1 cellular context compared by ENCODE assay signal in the genomic region with DNA sequence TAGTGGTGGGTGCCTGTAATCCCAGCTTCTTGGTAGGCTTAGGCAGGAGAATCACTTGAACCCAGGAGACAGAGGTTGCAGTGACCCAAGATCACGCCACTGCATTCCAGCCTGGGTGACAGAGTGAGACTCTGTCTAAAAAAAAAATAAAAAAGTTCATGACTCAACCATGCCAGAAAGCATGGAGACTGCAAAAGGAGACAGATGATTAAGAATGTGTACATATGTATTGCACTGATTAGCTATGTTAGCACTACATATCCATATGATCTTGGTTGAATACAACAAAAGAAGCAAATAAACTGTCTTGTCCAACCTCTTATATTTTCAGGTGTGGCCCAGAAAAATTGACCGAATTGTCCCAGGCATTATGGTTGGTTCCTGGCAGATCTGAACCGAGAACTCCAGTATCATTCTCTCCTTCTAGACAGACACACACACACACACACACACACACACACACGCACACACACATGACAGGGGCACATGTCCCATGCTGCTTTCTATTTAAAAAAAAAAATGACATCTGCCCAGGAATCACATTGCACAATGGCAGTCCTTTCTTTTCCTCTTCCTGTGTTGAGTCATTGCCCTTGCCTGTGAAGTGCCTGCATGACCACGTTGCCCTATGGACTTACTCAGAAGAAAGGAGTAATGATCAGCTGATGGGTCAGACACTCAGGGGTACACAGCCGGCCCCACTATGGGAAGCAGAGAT.
TF ChIP-seq lines count a peak whose summit lies in the region.

No MANE protein-coding gene starts in this region.

TF ChIP-seq in HepG2, 621 proteins besides CTCF, POLR2A, EP300 and RAD21 (continued from another document and continues in another):
- TF ChIP-seq, protein P1, sequence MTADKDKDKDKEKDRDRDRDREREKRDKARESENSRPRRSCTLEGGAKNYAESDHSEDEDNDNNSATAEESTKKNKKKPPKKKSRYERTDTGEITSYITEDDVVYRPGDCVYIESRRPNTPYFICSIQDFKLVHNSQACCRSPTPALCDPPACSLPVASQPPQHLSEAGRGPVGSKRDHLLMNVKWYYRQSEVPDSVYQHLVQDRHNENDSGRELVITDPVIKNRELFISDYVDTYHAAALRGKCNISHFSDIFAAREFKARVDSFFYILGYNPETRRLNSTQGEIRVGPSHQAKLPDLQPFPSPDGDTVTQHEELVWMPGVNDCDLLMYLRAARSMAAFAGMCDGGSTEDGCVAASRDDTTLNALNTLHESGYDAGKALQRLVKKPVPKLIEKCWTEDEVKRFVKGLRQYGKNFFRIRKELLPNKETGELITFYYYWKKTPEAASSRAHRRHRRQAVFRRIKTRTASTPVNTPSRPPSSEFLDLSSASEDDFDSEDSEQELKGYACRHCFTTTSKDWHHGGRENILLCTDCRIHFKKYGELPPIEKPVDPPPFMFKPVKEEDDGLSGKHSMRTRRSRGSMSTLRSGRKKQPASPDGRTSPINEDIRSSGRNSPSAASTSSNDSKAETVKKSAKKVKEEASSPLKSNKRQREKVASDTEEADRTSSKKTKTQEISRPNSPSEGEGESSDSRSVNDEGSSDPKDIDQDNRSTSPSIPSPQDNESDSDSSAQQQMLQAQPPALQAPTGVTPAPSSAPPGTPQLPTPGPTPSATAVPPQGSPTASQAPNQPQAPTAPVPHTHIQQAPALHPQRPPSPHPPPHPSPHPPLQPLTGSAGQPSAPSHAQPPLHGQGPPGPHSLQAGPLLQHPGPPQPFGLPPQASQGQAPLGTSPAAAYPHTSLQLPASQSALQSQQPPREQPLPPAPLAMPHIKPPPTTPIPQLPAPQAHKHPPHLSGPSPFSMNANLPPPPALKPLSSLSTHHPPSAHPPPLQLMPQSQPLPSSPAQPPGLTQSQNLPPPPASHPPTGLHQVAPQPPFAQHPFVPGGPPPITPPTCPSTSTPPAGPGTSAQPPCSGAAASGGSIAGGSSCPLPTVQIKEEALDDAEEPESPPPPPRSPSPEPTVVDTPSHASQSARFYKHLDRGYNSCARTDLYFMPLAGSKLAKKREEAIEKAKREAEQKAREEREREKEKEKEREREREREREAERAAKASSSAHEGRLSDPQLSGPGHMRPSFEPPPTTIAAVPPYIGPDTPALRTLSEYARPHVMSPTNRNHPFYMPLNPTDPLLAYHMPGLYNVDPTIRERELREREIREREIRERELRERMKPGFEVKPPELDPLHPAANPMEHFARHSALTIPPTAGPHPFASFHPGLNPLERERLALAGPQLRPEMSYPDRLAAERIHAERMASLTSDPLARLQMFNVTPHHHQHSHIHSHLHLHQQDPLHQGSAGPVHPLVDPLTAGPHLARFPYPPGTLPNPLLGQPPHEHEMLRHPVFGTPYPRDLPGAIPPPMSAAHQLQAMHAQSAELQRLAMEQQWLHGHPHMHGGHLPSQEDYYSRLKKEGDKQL (CRISPR knock-in tag; IDR thresholded peaks at IDR 0.05; ENCODE audit: low read depth) = no peak
- TF ChIP-seq ZNF577 (CRISPR knock-in tag; IDR thresholded peaks at IDR 0.05; ENCODE audit: borderline replicate concordance, low read depth) (no peak), CENPBD1 (CRISPR knock-in tag; IDR thresholded peaks at IDR 0.05; ENCODE audit: borderline replicate concordance, low read depth) (no peak), HINFP (CRISPR knock-in tag; IDR thresholded peaks at IDR 0.05; ENCODE audit: low read depth) (no peak), MIER3 (CRISPR knock-in tag; IDR thresholded peaks at IDR 0.05; ENCODE audit: borderline replicate concordance) (no peak), BRCA1 (CRISPR knock-in tag; IDR thresholded peaks at IDR 0.05) (no peak), MIXL1 (CRISPR knock-in tag; IDR thresholded peaks at IDR 0.05) (no peak), ZNF253 (CRISPR knock-in tag; IDR thresholded peaks at IDR 0.05; ENCODE audit: borderline replicate concordance) (no peak), TBL1XR1 (IDR thresholded peaks at IDR 0.05; ENCODE audit: borderline replicate concordance, low read length, partially characterized antibody) (no peak), ZNF337 (CRISPR knock-in tag; IDR thresholded peaks at IDR 0.05; ENCODE audit: borderline replicate concordance, low read depth) (no peak), ZFX (CRISPR knock-in tag; IDR thresholded peaks at IDR 0.05; ENCODE audit: low read depth) (no peak), PHF5A (CRISPR knock-in tag; IDR thresholded peaks at IDR 0.05; ENCODE audit: low read depth, unreplicated experiment) (no peak), ZNF772 (CRISPR knock-in tag; IDR thresholded peaks at IDR 0.05) (no peak), MYNN (CRISPR knock-in tag; IDR thresholded peaks at IDR 0.05; ENCODE audit: low read depth) (no peak), NR2C2 (CRISPR knock-in tag; IDR thresholded peaks at IDR 0.05; ENCODE audit: borderline replicate concordance) (peak; percentile 53; the same call in 1 of the 2 replicates), ZNF205 (CRISPR knock-in tag; IDR thresholded peaks at IDR 0.05) (no peak), PLRG1 (conservative IDR thresholded peaks at IDR 0.05) (no peak), ZNF710 (CRISPR knock-in tag; IDR thresholded peaks at IDR 0.05; ENCODE audit: borderline replicate concordance) (no peak), MBNL3 (CRISPR knock-in tag; conservative IDR thresholded peaks at IDR 0.05) (no peak), ZNF512 (CRISPR knock-in tag; IDR thresholded peaks at IDR 0.05) (no peak), KMT2B (CRISPR knock-in tag; IDR thresholded peaks at IDR 0.05) (no peak), NRL (CRISPR knock-in tag; IDR thresholded peaks at IDR 0.05; ENCODE audit: borderline replicate concordance) (no peak), ZNF282 (IDR thresholded peaks at IDR 0.05; ENCODE audit: partially characterized antibody) (no peak), MIER2 (CRISPR knock-in tag; IDR thresholded peaks at IDR 0.05) (no peak), SSRP1 (CRISPR knock-in tag; IDR thresholded peaks at IDR 0.05) (no peak), FOXM1 (CRISPR knock-in tag; IDR thresholded peaks at IDR 0.05) (no peak), HDAC6 (IDR thresholded peaks at IDR 0.05; ENCODE audit: low read depth, low read length) (no peak), CEBPB (IDR thresholded peaks at IDR 0.05; ENCODE audit: borderline replicate concordance, low read depth, low read length) (peak; percentile 93), MAFG (CRISPR knock-in tag; IDR thresholded peaks at IDR 0.05) (no peak), SMARCC2 (IDR thresholded peaks at IDR 0.05) (no peak), TFDP1 (CRISPR knock-in tag; IDR thresholded peaks at IDR 0.05; ENCODE audit: borderline replicate concordance) (no peak), ZNF136 (CRISPR knock-in tag; IDR thresholded peaks at IDR 0.05; ENCODE audit: low read depth) (no peak), SIX4 (CRISPR knock-in tag; IDR thresholded peaks at IDR 0.05) (no peak), HNRNPH1 (optimal IDR thresholded peaks at IDR 0.05; ENCODE audit: low read depth, low read length) (no peak), TAF1 (CRISPR knock-in tag; IDR thresholded peaks at IDR 0.05) (no peak), JUN (CRISPR knock-in tag; IDR thresholded peaks at IDR 0.05) (peak; percentile 64; the same call in 1 of the 2 replicates), RBM22 (optimal IDR thresholded peaks at IDR 0.05; ENCODE audit: low read length) (no peak), ARHGAP35 (CRISPR knock-in tag; IDR thresholded peaks at IDR 0.05; ENCODE audit: borderline replicate concordance) (no peak)
- TF ChIP-seq, protein P2, sequence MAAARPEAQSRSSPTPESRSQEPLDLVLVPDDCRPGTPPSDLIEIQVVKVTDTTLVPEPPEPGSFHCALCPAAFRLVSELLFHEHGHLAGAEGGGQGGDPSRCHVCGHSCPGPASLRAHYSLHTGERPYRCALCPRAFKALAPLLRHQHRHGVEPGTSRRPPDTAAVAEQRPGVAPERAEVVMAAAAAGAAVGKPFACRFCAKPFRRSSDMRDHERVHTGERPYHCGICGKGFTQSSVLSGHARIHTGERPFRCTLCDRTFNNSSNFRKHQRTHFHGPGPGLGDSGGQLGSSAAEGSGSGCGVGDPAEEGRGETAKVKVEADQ (CRISPR knock-in tag; IDR thresholded peaks at IDR 0.05; ENCODE audit: borderline replicate concordance) = no peak
- TF ChIP-seq, protein P3, sequence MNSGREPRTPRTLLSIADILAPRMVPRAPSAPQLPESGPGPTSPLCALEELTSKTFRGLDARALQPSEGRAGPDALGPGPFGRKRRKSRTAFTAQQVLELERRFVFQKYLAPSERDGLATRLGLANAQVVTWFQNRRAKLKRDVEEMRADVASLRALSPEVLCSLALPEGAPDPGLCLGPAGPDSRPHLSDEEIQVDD (CRISPR knock-in tag; IDR thresholded peaks at IDR 0.05; ENCODE audit: borderline replicate concordance) = no peak
- TF ChIP-seq, protein P4, sequence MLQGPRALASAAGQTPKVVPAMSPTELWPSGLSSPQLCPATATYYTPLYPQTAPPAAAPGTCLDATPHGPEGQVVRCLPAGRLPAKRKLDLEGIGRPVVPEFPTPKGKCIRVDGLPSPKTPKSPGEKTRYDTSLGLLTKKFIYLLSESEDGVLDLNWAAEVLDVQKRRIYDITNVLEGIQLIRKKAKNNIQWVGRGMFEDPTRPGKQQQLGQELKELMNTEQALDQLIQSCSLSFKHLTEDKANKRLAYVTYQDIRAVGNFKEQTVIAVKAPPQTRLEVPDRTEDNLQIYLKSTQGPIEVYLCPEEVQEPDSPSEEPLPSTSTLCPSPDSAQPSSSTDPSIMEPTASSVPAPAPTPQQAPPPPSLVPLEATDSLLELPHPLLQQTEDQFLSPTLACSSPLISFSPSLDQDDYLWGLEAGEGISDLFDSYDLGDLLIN (CRISPR knock-in tag; IDR thresholded peaks at IDR 0.05; ENCODE audit: borderline replicate concordance) = no peak
- TF ChIP-seq, protein P5, sequence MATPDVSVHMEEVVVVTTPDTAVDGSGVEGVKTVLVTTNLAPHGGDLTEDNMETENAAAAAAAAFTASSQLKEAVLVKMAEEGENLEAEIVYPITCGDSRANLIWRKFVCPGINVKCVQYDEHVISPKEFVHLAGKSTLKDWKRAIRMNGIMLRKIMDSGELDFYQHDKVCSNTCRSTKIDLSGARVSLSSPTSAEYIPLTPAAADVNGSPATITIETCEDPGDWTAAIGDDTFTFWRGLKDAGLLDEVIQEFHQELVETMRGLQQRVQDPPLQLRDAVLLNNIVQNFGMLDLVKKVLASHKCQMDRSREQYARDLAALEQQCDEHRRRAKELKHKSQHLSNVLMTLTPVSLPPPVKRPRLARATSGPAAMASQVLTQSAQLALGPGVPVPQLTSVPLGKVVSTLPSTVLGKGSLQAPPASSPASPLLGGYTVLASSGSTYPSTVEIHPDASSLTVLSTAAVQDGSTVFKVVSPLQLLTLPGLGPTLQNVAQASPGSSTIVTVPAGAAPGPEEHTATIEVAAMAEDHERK (CRISPR knock-in tag; IDR thresholded peaks at IDR 0.05; ENCODE audit: low read depth) = no peak
